In genomic region chr12:52081263-52081733, GRCh38 we compare ENCODE assay signal across 1 cellular context.
A peak's percentile ranks its signal among the peaks of the same experiment; 100 is the strongest.
TF ChIP-seq lines count a peak whose summit lies in the region.

No MANE protein-coding gene starts in this region.

TF ChIP-seq in GM12878, 131 proteins besides CTCF, POLR2A, EP300 and RAD21:
- TF ChIP-seq HDGF (IDR thresholded peaks at IDR 0.05), result peak; percentile 74; the same call in 1 of the 2 replicates
- no peak for TF ChIP-seq SIN3A (IDR thresholded peaks at IDR 0.05; ENCODE audit: low read depth, low read length)
- 0 out of 2 replicates have a peak, but pooled peaks have one; percentile 36 for TF ChIP-seq BACH1 (IDR thresholded peaks at IDR 0.05; ENCODE audit: borderline replicate concordance)
- no peak for TF ChIP-seq EGR1 (IDR thresholded peaks at IDR 0.05; ENCODE audit: borderline replicate concordance in 1 of 2, low read depth in 2 of 2, low read length in 2 of 2)
- peak; percentile 31; the same call in 1 of the 2 replicates for TF ChIP-seq IKZF1 (conservative IDR thresholded peaks at IDR 0.05)
- no peak for TF ChIP-seq SP1 (IDR thresholded peaks at IDR 0.05; ENCODE audit: low read depth, low read length)
- TF ChIP-seq NBN (IDR thresholded peaks at IDR 0.05), result peak; percentile 45; the same call in 1 of the 2 replicates
- TF ChIP-seq SPI1 (IDR thresholded peaks at IDR 0.05; ENCODE audit: borderline replicate concordance, insufficient read depth, low read depth, low read length), result peak; percentile 57; the same call in 1 of the 2 replicates
- no peak for TF ChIP-seq ZBTB11 (CRISPR knock-in tag; IDR thresholded peaks at IDR 0.05)
- peak; percentile 22; the same call in 1 of the 2 replicates for TF ChIP-seq DPF2 (IDR thresholded peaks at IDR 0.05)
- no peak for TF ChIP-seq STAT3 (IDR thresholded peaks at IDR 0.05; ENCODE audit: low read depth, low read length)
- TF ChIP-seq POLR2AphosphoS2 (IDR thresholded peaks at IDR 0.05; ENCODE audit: low read depth, low read length), result no peak
- peak; percentile 85 for TF ChIP-seq MEF2B (IDR thresholded peaks at IDR 0.05; ENCODE audit: partially characterized antibody, poor library complexity, severe bottlenecking)
- TF ChIP-seq PAX5 (IDR thresholded peaks at IDR 0.05; ENCODE audit: borderline replicate concordance, low read depth, low read length), result 0 out of 2 replicates have a peak, but pooled peaks have one; percentile 27
- TF ChIP-seq BHLHE40 (IDR thresholded peaks at IDR 0.05; ENCODE audit: borderline replicate concordance in 1 of 2, low read depth in 2 of 2, low read length in 1 of 2), result peak in 1 of 2 experiments; percentile 63; a peak in 1 of 4 replicates
- no peak for TF ChIP-seq FOXK2 (IDR thresholded peaks at IDR 0.05)
- TF ChIP-seq CHD2 (IDR thresholded peaks at IDR 0.05; ENCODE audit: borderline replicate concordance, low read depth, low read length), result 0 out of 2 replicates have a peak, but pooled peaks have one; percentile 18
- peak; percentile 78 for TF ChIP-seq GATAD2B (conservative IDR thresholded peaks at IDR 0.05; ENCODE audit: low read depth)
- TF ChIP-seq PKNOX1 (IDR thresholded peaks at IDR 0.05), result 0 out of 2 replicates have a peak, but pooled peaks have one; percentile 28
- TF ChIP-seq TCF3 (IDR thresholded peaks at IDR 0.05; ENCODE audit: borderline replicate concordance, insufficient read depth, low read depth, low read length), result 0 out of 2 replicates have a peak, but pooled peaks have one; percentile 67
- TF ChIP-seq RELB (IDR thresholded peaks at IDR 0.05; ENCODE audit: low read depth), result peak; percentile 29; the same call in 1 of the 2 replicates
- peak; percentile 75; the same call in 1 of the 2 replicates for TF ChIP-seq TCF12 (IDR thresholded peaks at IDR 0.05; ENCODE audit: low read depth, low read length)
- TF ChIP-seq HDAC6 (IDR thresholded peaks at IDR 0.05; ENCODE audit: unreplicated experiment), result no peak
- no peak for TF ChIP-seq PAX8 (IDR thresholded peaks at IDR 0.05)
